Comparison of ENCODE assay signal across 11 cellular contexts in genomic region chr1:117092594-117092993, GRCh38. TPM values are rescaled to one million over a fixed set of nuclear protein-coding genes. Genes with fewer than 3 reads are reported as not detected.
DNase-seq lines count a peak whose midpoint lies in the region; ATAC-seq and TF ChIP-seq lines count a peak whose summit lies in the region.
"Had no signal": no experiment of that assay in that cellular context is flagged by ENCODE, and none has a peak within 500 bp of the region (broad histone marks: within the 10 kb centered on the region; RNA-seq: fewer than 3 reads in every experiment).

No MANE protein-coding gene starts in this region.

- H3K79me2 ChIP-seq in PC-9 (ENCODE audit: low read depth) (no peaks in the 10 kb centered on the region), parathyroid adenoma (no peaks in the 10 kb centered on the region)

- no peak overlapping the region for H3K4me3 Mint-ChIP-seq in CD4-positive, CD25-positive, alpha-beta regulatory T cell
- H3K4me3 Mint-ChIP-seq: CD8-positive, alpha-beta T cell had no signal

- H3K4me1 Mint-ChIP-seq in CD4-positive, CD25-positive, alpha-beta regulatory T cell = peaks cover 8 to 26% (median 13%) of the 10 kb centered on the region in 4 donors

- no peak overlapping the region for H3K4me3 ChIP-seq in CD4-positive, CD25-positive, alpha-beta regulatory T cell (ENCODE audit: low read depth, low read length)
- H3K4me3 ChIP-seq in PC-9 (no peak overlapping the region), parathyroid adenoma (ENCODE audit: low read depth, low read length) (no peak overlapping the region)

- H3K36me3 ChIP-seq in CD4-positive, CD25-positive, alpha-beta regulatory T cell (ENCODE audit: control insufficient read depth, insufficient read depth, low read length) = peaks cover 75% of the 10 kb centered on the region
- H3K36me3 ChIP-seq in PC-9 (ENCODE audit: low read depth) (peaks cover 72% of the 10 kb centered on the region), parathyroid adenoma (ENCODE audit: control insufficient read depth, insufficient read depth, low read length) (no peaks in the 10 kb centered on the region)

- H4K20me1 ChIP-seq in PC-9 (ENCODE audit: insufficient read depth) = no peaks in the 10 kb centered on the region

- peaks cover 5% of the 10 kb centered on the region for H3K4me1 ChIP-seq in CD4-positive, CD25-positive, alpha-beta regulatory T cell (ENCODE audit: control insufficient read depth, insufficient read depth, low read length, poor library complexity, severe bottlenecking)
- H3K4me1 ChIP-seq in PC-9 (replicated peaks; ENCODE audit: insufficient read depth) (peaks cover 13% of the 10 kb centered on the region; the same call in 1 of the 2 replicates), parathyroid adenoma (peaks cover 2% of the 10 kb centered on the region)

- CTCF ChIA-PET in PC-9 (lab: Charles Lee) (interaction anchor here (0.7 to 1.3 kb wide), 3 partner anchors 18 to 265 kb away, joined by 3 to 4 read pairs (median 4); no protein-coding TSS in a partner anchor), HEK293T (lab: Yijun Ruan, JAX) (interaction anchor here (1.7 kb wide), 1 partner anchor 192 kb away, joined by 5 read pairs; no protein-coding TSS in a partner anchor)

- H3K9me2 ChIP-seq in PC-9 (ENCODE audit: insufficient read depth) = no peaks in the 10 kb centered on the region; the same call in 1 of the 2 replicates

- no peak for ATAC-seq in CD4-positive, CD25-positive, alpha-beta regulatory T cell (ENCODE audit: low read depth in 2 of 2)
- ATAC-seq in GM18870 (IDR thresholded peaks at IDR 0.05; ENCODE audit: unreplicated experiment) = no peak
- ATAC-seq: CD8-positive, alpha-beta T cell had no signal

- TF ChIP-seq CTCF in PC-9 (conservative IDR thresholded peaks at IDR 0.05) (no peak), parathyroid adenoma (IDR thresholded peaks at IDR 0.05) (no peak)

- no peaks in the 10 kb centered on the region; the same call in 1 of the 2 replicates for H3F3A ChIP-seq in PC-9 (ENCODE audit: insufficient read depth, low read depth)

- peaks cover 51% of the 10 kb centered on the region for H3K36me3 Mint-ChIP-seq in CD4-positive, CD25-positive, alpha-beta regulatory T cell

- intact Hi-C loops in PC-9 (cut with micrococcal nuclease; ENCODE audit: unreplicated experiment) = no loop called here

- no peaks in the 10 kb centered on the region for H3K9me3 ChIP-seq in CD4-positive, CD25-positive, alpha-beta regulatory T cell (ENCODE audit: control insufficient read depth in 2 of 2, low read length in 2 of 2)
- H3K9me3 ChIP-seq in PC-9 (ENCODE audit: insufficient read depth, low read depth) (no peaks in the 10 kb centered on the region), parathyroid adenoma (ENCODE audit: control insufficient read depth, low read length) (no peaks in the 10 kb centered on the region)

- H3K9me3 Mint-ChIP-seq in CD4-positive, CD25-positive, alpha-beta regulatory T cell = no peaks in the 10 kb centered on the region
- H3K9me3 Mint-ChIP-seq: CD8-positive, alpha-beta T cell had no signal

- H3K27ac ChIP-seq in CD4-positive, CD25-positive, alpha-beta regulatory T cell (ENCODE audit: insufficient read depth, low read length, poor library complexity, severe bottlenecking) = no peak overlapping the region
- H3K27ac ChIP-seq in PC-9 = no peak overlapping the region
- H3K27ac ChIP-seq in epithelial cell of prostate = peak overlapping the region; percentile 94
- H3K27ac ChIP-seq in parathyroid adenoma = peak overlapping the region; percentile 41

- POLR2A ChIA-PET in PC-9 (lab: Charles Lee; ENCODE audit: unreplicated experiment) (interaction anchor here (0.5 to 0.6 kb wide), 4 partner anchors 136 to 429 kb away, joined by 4 to 11 read pairs (median 5); no protein-coding TSS in a partner anchor), HEK293T (lab: Yijun Ruan, JAX) (interaction anchor here (1.5 kb wide), 1 partner anchor 32 kb away, joined by 4 read pairs; the partner anchor contains the start of gene TTF2)

- no peak overlapping the region for H3K9ac ChIP-seq in parathyroid adenoma

- H3K4me2 ChIP-seq in PC-9 (no peak overlapping the region), parathyroid adenoma (ENCODE audit: low read length) (no peak overlapping the region)

- TSS peak; percentile 90 for BruUV-seq in PC-9 (replicated peaks; lab: Mats Ljungman, UMichigan)

- H2AFZ ChIP-seq in PC-9 = no peak overlapping the region
- H2AFZ ChIP-seq in parathyroid adenoma = peak overlapping the region; percentile 65

- no peaks in the 10 kb centered on the region for H3K27me3 Mint-ChIP-seq in CD4-positive, CD25-positive, alpha-beta regulatory T cell

- no peaks in the 10 kb centered on the region for H3K27me3 ChIP-seq in CD4-positive, CD25-positive, alpha-beta regulatory T cell (ENCODE audit: control insufficient read depth, insufficient read depth, low read length)
- H3K27me3 ChIP-seq in PC-9 (ENCODE audit: insufficient read depth, low read depth) = no peaks in the 10 kb centered on the region
- no peaks in the 10 kb centered on the region for H3K27me3 ChIP-seq in parathyroid adenoma (ENCODE audit: control insufficient read depth, insufficient read depth, low read length)

- no peak for DNase-seq in CD4-positive, CD25-positive, alpha-beta regulatory T cell
- DNase-seq in PC-9 (no peak), epithelial cell of prostate (ENCODE audit: low read depth, low spot score) (no peak), HEK293T (ENCODE audit: extremely low spot score) (no peak), epidermal melanocyte (ENCODE audit: insufficient read length, low spot score) (no peak), NOMO-1 (lab: John Stamatoyannopoulos, UW; ENCODE audit: unreplicated experiment in 2 of 2) (no peak)
- DNase-seq: CD8-positive, alpha-beta T cell; central memory CD4-positive, alpha-beta T cell; NCI-H1092 treated with DMSO at 0.1 percent for 48 hours had no signal

- peak overlapping the region in 2 of 3 donors; percentile 11 to 58 for H3K27ac Mint-ChIP-seq in CD4-positive, CD25-positive, alpha-beta regulatory T cell
- H3K27ac Mint-ChIP-seq: CD8-positive, alpha-beta T cell had no signal

TF ChIP-seq in HEK293T, 16 proteins besides CTCF, POLR2A, EP300 and RAD21:
- TF ChIP-seq CTBP1 (IDR thresholded peaks at IDR 0.05; ENCODE audit: borderline replicate concordance) (no peak), SP1 (IDR thresholded peaks at IDR 0.05) (no peak), ZNF384 (IDR thresholded peaks at IDR 0.05) (no peak), FOXM1 (IDR thresholded peaks at IDR 0.05; ENCODE audit: borderline replicate concordance) (no peak), HDGF (IDR thresholded peaks at IDR 0.05; ENCODE audit: borderline replicate concordance) (no peak), L3MBTL2 (conservative IDR thresholded peaks at IDR 0.05) (no peak), ELF4 (IDR thresholded peaks at IDR 0.05) (no peak), LEF1 (IDR thresholded peaks at IDR 0.05; ENCODE audit: borderline replicate concordance) (no peak), NFRKB (IDR thresholded peaks at IDR 0.05) (no peak)

RNA-seq across cellular contexts. Expression of gene TRIM45, which starts 29.0 kb away (rescaled TPM):
- total RNA-seq in CD4-positive, CD25-positive, alpha-beta regulatory T cell = 0.84 TPM
- under 1 TPM in 3 of 4 donors, not detected in 1; 0.05 to 0.16 (median 0.06) TPM for polyA plus RNA-seq in CD4-positive, CD25-positive, alpha-beta regulatory T cell
- total RNA-seq in PC-9 (2021) = 10.0 and 10.2 TPM in 2 replicates

RNA-seq across cellular contexts. Expression of gene TTF2, which starts 32.5 kb away (rescaled TPM):
- total RNA-seq in CD4-positive, CD25-positive, alpha-beta regulatory T cell = 58.9 TPM
- 10 to 100 TPM in 2 of 4 donors, 1 to 10 TPM in 2; 5.3 to 13.0 (median 9.7) TPM for polyA plus RNA-seq in CD4-positive, CD25-positive, alpha-beta regulatory T cell
- 62.2 and 63.4 TPM in 2 replicates for total RNA-seq in PC-9 (2021)

Comparison
In these comparisons a context has a peak if more than half of its experiments do, and no peak if none do; other contexts are left out.
1. H3K27ac ChIP-seq: peak in epithelial cell of prostate (single experiment) and parathyroid adenoma (single experiment); none in CD4-positive, CD25-positive, alpha-beta regulatory T cell (single experiment) and PC-9 (single experiment).